Comparison of ENCODE assay signal across 8 cellular contexts in the genomic region with DNA sequence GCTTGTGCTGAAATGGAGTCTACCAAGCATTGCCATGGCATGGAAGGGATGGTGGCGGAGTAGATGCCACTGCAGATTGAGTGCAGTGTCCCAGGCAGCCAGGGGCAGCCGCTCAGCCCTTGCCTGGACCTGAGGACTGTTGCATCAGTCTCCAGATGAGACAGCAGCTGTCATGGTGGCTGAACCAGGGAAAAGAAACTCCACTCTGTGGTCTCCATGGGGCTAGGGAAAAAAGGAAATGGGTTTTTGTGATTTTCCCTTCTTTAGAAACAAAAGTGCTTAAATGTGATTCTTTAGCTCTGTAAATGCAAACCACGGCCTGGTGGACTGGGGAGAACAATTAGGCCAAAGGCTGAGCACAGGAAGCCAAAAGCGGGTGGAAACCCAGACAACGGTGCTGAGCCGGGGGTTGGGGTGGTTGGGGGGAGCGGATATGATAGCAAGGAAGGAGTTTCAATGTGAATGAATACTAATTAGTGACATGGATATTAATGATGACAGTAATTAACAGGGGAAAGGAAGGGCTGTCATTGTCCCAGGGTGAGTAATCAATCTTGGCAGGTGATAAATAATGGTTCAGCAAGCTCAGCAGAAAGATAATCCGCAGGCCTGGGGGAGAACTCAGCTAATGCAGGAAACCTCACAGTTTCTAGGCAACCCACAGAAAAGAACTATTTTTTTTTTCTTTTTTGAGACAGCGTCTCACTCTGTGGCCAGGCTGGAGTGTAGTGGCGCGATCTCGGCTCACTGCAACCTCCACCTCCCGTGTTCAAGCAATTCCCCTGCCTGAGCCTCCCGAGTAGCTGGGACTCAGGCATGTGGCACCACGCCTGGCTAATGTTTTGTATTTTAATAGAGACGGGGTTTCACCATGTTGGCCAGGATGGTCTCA.
DNase-seq lines count a peak whose midpoint lies in the region; ATAC-seq, FAIRE-seq and TF ChIP-seq lines count a peak whose summit lies in the region.

No MANE protein-coding gene starts in this region.

- peak; percentile 91 for FAIRE-seq in GM19239 (lab: Jason Lieb, UNC)

- intact Hi-C loops in right lobe of liver (cut with DNase I): no loop called here
- intact Hi-C loops in spleen (cut with DNase I; ENCODE audit: low total_unique reads): no loop called here

- 61% methylated on average over 16 of the region's 16 CpGs for WGBS in right lobe of liver (ENCODE audit: insufficient coverage, low coverage, low lambda C conversion rate, missing lambda C conversion rate)
- 26 to 42% (median 29%) methylated on average over 16 of the region's 16 CpGs for WGBS in spleen, 5 donors

- H3K9me3 ChIP-seq in right lobe of liver (no peaks in the 10 kb centered on the region), spleen (no peaks in the 10 kb centered on the region)

- H3K27ac Mint-ChIP-seq in activated CD8-positive, alpha-beta memory T cell treated with anti-CD3 and anti-CD28 coated beads, Interleukin-2, amount 10 ng/mL, durations not matched to agents 7 days and 5 days: peak overlapping the region; percentile 95

- H3K27me3 Mint-ChIP-seq in activated CD8-positive, alpha-beta memory T cell treated with anti-CD3 and anti-CD28 coated beads, Interleukin-2, amount 10 ng/mL, durations not matched to agents 7 days and 5 days: no peaks in the 10 kb centered on the region

- DNase-seq in GM19239 (ENCODE audit: insufficient read length, low spot score) (peak; percentile 25), right lobe of liver (no peak), superior temporal gyrus (ENCODE audit: extremely low spot score) (peak; percentile 23), spleen (no peak), COLO668 (lab: John Stamatoyannopoulos, UW; ENCODE audit: unreplicated experiment) (no peak)
- peak; percentile 86 for DNase-seq in activated CD8-positive, alpha-beta memory T cell treated with anti-CD3 and anti-CD28 coated beads, Interleukin-2, amount 10 ng/mL, durations not matched to agents 7 days and 5 days

- no peaks in the 10 kb centered on the region for H3K4me1 ChIP-seq in right lobe of liver
- peaks cover 0 to 29% (median 23%) of the 10 kb centered on the region in 6 donors for H3K4me1 ChIP-seq in spleen

- no peak overlapping the region for H3K27ac ChIP-seq in right lobe of liver
- H3K27ac ChIP-seq in spleen: peak overlapping the region in 3 of 8 donors; percentile 22 to 31 (median 30)

- TF ChIP-seq CTCF in right lobe of liver (IDR thresholded peaks at IDR 0.05): no peak
- no peak for TF ChIP-seq CTCF in spleen (IDR thresholded peaks at IDR 0.05 in 8 of 11, conservative IDR thresholded peaks at IDR 0.05 in 3 of 11)

- H3K36me3 Mint-ChIP-seq in activated CD8-positive, alpha-beta memory T cell treated with anti-CD3 and anti-CD28 coated beads, Interleukin-2, amount 10 ng/mL, durations not matched to agents 7 days and 5 days: peaks cover 10% of the 10 kb centered on the region

- peak overlapping the region; percentile 27 for H3K4me3 Mint-ChIP-seq in activated CD8-positive, alpha-beta memory T cell treated with anti-CD3 and anti-CD28 coated beads, Interleukin-2, amount 10 ng/mL, durations not matched to agents 7 days and 5 days

- CTCF ChIA-PET in activated CD8-positive, alpha-beta memory T cell treated with anti-CD3 and anti-CD28 coated beads, Interleukin-2, amount 10 ng/mL, durations not matched to agents 7 days and 5 days (lab: Charles Lee): interaction anchor here (0.6 to 1.3 kb wide), 6 partner anchors 9 to 30 kb away, joined by 3 to 14 read pairs (median 6); no protein-coding TSS in a partner anchor

- ATAC-seq in HG03460 (IDR thresholded peaks at IDR 0.05; ENCODE audit: unreplicated experiment) (peak; percentile 61), right lobe of liver (peak; percentile 40 to 63 (median 47)), HG03025 (IDR thresholded peaks at IDR 0.05; ENCODE audit: low FRiP score, unreplicated experiment) (no peak)
- ATAC-seq in activated CD8-positive, alpha-beta memory T cell treated with anti-CD3 and anti-CD28 coated beads, Interleukin-2, amount 10 ng/mL, durations not matched to agents 7 days and 5 days: peak; percentile 79

- no peak overlapping the region for H3K4me3 ChIP-seq in right lobe of liver
- peak overlapping the region in 1 of 8 donors; percentile 7 for H3K4me3 ChIP-seq in spleen

- H3K27me3 ChIP-seq in right lobe of liver (no peaks in the 10 kb centered on the region), spleen (replicated peaks in 1 of 7) (no peaks in the 10 kb centered on the region)

- TF ChIP-seq POLR2A in right lobe of liver (IDR thresholded peaks at IDR 0.05) (no peak), spleen (IDR thresholded peaks at IDR 0.05) (no peak)

- H3K36me3 ChIP-seq in right lobe of liver (no peaks in the 10 kb centered on the region), spleen (no peaks in the 10 kb centered on the region)

- peaks cover 71% of the 10 kb centered on the region for H3K4me1 Mint-ChIP-seq in activated CD8-positive, alpha-beta memory T cell treated with anti-CD3 and anti-CD28 coated beads, Interleukin-2, amount 10 ng/mL, durations not matched to agents 7 days and 5 days

- no peaks in the 10 kb centered on the region for H3K9me3 Mint-ChIP-seq in activated CD8-positive, alpha-beta memory T cell treated with anti-CD3 and anti-CD28 coated beads, Interleukin-2, amount 10 ng/mL, durations not matched to agents 7 days and 5 days (ENCODE audit: low read depth)

Comparison
In these comparisons a context has a peak if more than half of its experiments do, and no peak if none do; other contexts are left out.
1. DNase-seq: peak in GM19239 (single experiment), activated CD8-positive, alpha-beta memory T cell treated with anti-CD3 and anti-CD28 coated beads, Interleukin-2, amount 10 ng/mL, durations not matched to agents 7 days and 5 days (single experiment) and superior temporal gyrus (single experiment); none in right lobe of liver (0 of 3), spleen (single experiment) and COLO668 (single experiment).